9 cellular contexts compared by ENCODE assay signal in genomic region chr11:9747816-9748215, GRCh38.
DNase-seq lines count a peak whose midpoint lies in the region; ATAC-seq and TF ChIP-seq lines count a peak whose summit lies in the region.
"Had no signal": no experiment of that assay in that cellular context is flagged by ENCODE, and none has a peak within 500 bp of the region (broad histone marks: within the 10 kb centered on the region; RNA-seq: fewer than 3 reads in every experiment).

No MANE protein-coding gene starts in this region.

- no peak overlapping the region for H3K27ac ChIP-seq in muscle layer of colon (ENCODE audit: low read depth, low read length)
- peak overlapping the region; percentile 20 for H3K27ac ChIP-seq in upper lobe of right lung
- no peak overlapping the region for H3K27ac ChIP-seq in WERI-Rb-1
- H3K27ac ChIP-seq: BLaER1 had no signal

- DNase-seq in NCI-H510A treated with DMSO at 0.1 percent for 48 hours (lab: John Stamatoyannopoulos, UW) (peak; percentile 6), adipocyte (ENCODE audit: low read depth) (no peak), upper lobe of right lung (no peak), WERI-Rb-1 (no peak), hepatic stellate cell (ENCODE audit: low spot score) (no peak), mucosa of gallbladder (ENCODE audit: low spot score) (no peak)

- H3K36me3 ChIP-seq in adipocyte (ENCODE audit: control insufficient read depth, insufficient read depth, low read length, severe bottlenecking), result peaks cover 51% of the 10 kb centered on the region
- H3K36me3 ChIP-seq in muscle layer of colon (ENCODE audit: insufficient read depth, low read length), result peaks cover 7% of the 10 kb centered on the region
- peaks cover 41% of the 10 kb centered on the region for H3K36me3 ChIP-seq in upper lobe of right lung
- H3K36me3 ChIP-seq in WERI-Rb-1, result peaks cover 3% of the 10 kb centered on the region; the same call in 1 of the 2 replicates

- H3K27me3 ChIP-seq in adipocyte (replicated peaks; ENCODE audit: control insufficient read depth, insufficient read depth, low read length) (no peaks in the 10 kb centered on the region), muscle layer of colon (ENCODE audit: control insufficient read depth in 1 of 2, insufficient read depth in 2 of 2, low read length in 2 of 2) (no peaks in the 10 kb centered on the region), upper lobe of right lung (no peaks in the 10 kb centered on the region), WERI-Rb-1 (ENCODE audit: insufficient read depth, low read depth, severe bottlenecking) (no peaks in the 10 kb centered on the region)
- H3K27me3 ChIP-seq: BLaER1 had no signal

- H3K4me1 ChIP-seq in adipocyte (ENCODE audit: control insufficient read depth, insufficient read depth, low read length), result peaks cover 28% of the 10 kb centered on the region
- peaks cover 6% of the 10 kb centered on the region for H3K4me1 ChIP-seq in muscle layer of colon (ENCODE audit: insufficient read depth, low read length)
- H3K4me1 ChIP-seq in upper lobe of right lung, result peaks cover 15% of the 10 kb centered on the region

- H3K9me3 ChIP-seq in adipocyte (ENCODE audit: control insufficient read depth, low read length), result no peaks in the 10 kb centered on the region
- H3K9me3 ChIP-seq in muscle layer of colon (ENCODE audit: low read length), result no peaks in the 10 kb centered on the region
- H3K9me3 ChIP-seq in upper lobe of right lung, result no peaks in the 10 kb centered on the region
- H3K9me3 ChIP-seq in WERI-Rb-1 (ENCODE audit: severe bottlenecking), result no peaks in the 10 kb centered on the region
- H3K9me3 ChIP-seq: HAP-1 had no signal

- H3K4me3 ChIP-seq in adipocyte (ENCODE audit: low read length) (peak overlapping the region; percentile 49), muscle layer of colon (ENCODE audit: low read depth in 1 of 2, low read length in 2 of 2) (no peak overlapping the region), upper lobe of right lung (no peak overlapping the region), WERI-Rb-1 (ENCODE audit: low read depth, low read length) (no peak overlapping the region)
- H3K4me3 ChIP-seq: BLaER1, HAP-1 had no signal

- intact Hi-C loops in upper lobe of right lung (cut with DNase I), result no loop called here

- H3K9ac ChIP-seq in adipocyte (ENCODE audit: low read length) (peak overlapping the region; percentile 76), muscle layer of colon (ENCODE audit: low read length) (peak overlapping the region; percentile 10)
- H3K9ac ChIP-seq: BLaER1 had no signal

- ATAC-seq in upper lobe of right lung, result peak; percentile 77

- TF ChIP-seq CTCF in upper lobe of right lung (IDR thresholded peaks at IDR 0.05) (no peak), WERI-Rb-1 (IDR thresholded peaks at IDR 0.05; ENCODE audit: low read depth, low read length) (no peak)
